ENCODE assay signal across 23 cellular contexts in genomic region chr11:33474866-33475265, GRCh38.
"Had no signal": no experiment of that assay in that cellular context is flagged by ENCODE, and none has a peak within 500 bp of the region (broad histone marks: within the 10 kb centered on the region; RNA-seq: fewer than 3 reads in every experiment).

No MANE protein-coding gene starts in this region.

- H3K27ac Mint-ChIP-seq: IgD-negative memory B cell had no signal

- ATAC-seq: K562, Panc1, PC-3 had no signal

- H3K9me3 Mint-ChIP-seq: IgD-negative memory B cell had no signal

- H3K4me3 ChIP-seq: K562 had no signal

- H3K27ac ChIP-seq: HL-60, KMS-11, RWPE1 had no signal

- DNase-seq: Kasumi-1, MV-4-11, NCI-H1048, NCI-H1105 treated with DMSO at 0.1 percent for 48 hours, NCI-H1417 treated with DMSO at 0.1 percent for 48 hours, NCI-H1694 treated with DMSO at 0.1 percent for 48 hours, NCI-H1930, NCI-H2081, NCI-H2107, NCI-H2227 treated with DMSO at 0.1 percent for 48 hours, NCI-H524, NCI-H526 treated with DMSO at 0.1 percent for 48 hours, NCI-H748 treated with DMSO at 0.1 percent for 48 hours, PC-3, SHP77, SK-N-SH, SW 1271 had no signal

- H3K9me3 ChIP-seq: SK-N-SH had no signal

- H3K9me2 ChIP-seq: SK-N-SH had no signal

- H3K9ac ChIP-seq: KMS-11, SK-N-SH had no signal
